In the genomic region with DNA sequence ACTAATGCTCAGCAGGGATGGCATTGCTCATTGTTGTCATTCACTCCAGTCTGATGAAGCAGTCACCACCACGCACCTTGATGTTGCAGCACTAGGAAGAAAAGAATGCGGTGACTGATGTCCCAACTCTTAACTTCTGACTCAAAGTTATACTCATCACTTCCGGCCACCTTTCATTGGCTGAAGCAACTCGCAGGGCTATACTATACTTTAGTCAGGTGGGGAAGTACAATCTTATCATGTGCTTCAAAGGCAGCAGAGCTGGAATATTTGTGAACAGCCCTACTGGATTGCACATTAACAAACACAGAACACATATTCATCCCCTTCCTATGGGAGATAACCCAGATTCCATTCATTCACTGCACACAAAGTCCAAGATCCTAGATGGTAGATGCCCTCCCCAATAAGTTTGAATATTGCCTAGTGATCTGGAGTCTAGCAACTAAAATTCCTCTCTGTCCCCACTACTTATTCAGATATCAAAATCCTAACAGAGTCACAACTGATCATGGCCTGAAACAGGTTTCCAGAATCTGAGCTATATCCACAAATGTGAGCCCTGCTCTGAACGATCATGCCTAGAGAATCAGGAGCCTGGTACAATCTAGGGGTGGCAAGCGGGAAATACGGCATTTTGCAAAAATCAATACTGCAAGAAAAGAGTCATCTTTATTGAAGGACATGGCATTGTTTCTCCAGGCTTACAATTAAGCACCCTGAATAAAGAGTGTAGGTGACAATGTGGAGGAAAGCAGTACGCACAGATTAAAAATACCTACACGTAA, we compare ENCODE assay signal across 1 cellular context.
TF ChIP-seq lines count a peak whose summit lies in the region.

No MANE protein-coding gene starts in this region.

TF ChIP-seq in HepG2, 621 proteins besides CTCF, POLR2A, EP300 and RAD21 (continued from another document and continues in another):
- no peak for TF ChIP-seq PRPF4 (IDR thresholded peaks at IDR 0.05; ENCODE audit: low read depth, low read length, poor library complexity, severe bottlenecking)
- no peak for TF ChIP-seq ZNF572 (CRISPR knock-in tag; IDR thresholded peaks at IDR 0.05)
- TF ChIP-seq AFF4 (CRISPR knock-in tag; IDR thresholded peaks at IDR 0.05), result peak; percentile 66; the same call in 1 of the 2 replicates
- TF ChIP-seq SSRP1 (CRISPR knock-in tag; IDR thresholded peaks at IDR 0.05), result no peak
- TF ChIP-seq KLF6 (CRISPR knock-in tag; IDR thresholded peaks at IDR 0.05), result no peak
- TF ChIP-seq ZNF614 (CRISPR knock-in tag; IDR thresholded peaks at IDR 0.05; ENCODE audit: borderline replicate concordance), result peak; percentile 78
- peak; percentile 89 for TF ChIP-seq MEF2D (CRISPR knock-in tag; IDR thresholded peaks at IDR 0.05)
- peak; percentile 76 for TF ChIP-seq ZNF605 (CRISPR knock-in tag; IDR thresholded peaks at IDR 0.05)
- TF ChIP-seq ZNF282 (IDR thresholded peaks at IDR 0.05; ENCODE audit: partially characterized antibody), result no peak
- TF ChIP-seq KLF9 (CRISPR knock-in tag; IDR thresholded peaks at IDR 0.05; ENCODE audit: low read depth), result no peak
- TF ChIP-seq, protein P1, sequence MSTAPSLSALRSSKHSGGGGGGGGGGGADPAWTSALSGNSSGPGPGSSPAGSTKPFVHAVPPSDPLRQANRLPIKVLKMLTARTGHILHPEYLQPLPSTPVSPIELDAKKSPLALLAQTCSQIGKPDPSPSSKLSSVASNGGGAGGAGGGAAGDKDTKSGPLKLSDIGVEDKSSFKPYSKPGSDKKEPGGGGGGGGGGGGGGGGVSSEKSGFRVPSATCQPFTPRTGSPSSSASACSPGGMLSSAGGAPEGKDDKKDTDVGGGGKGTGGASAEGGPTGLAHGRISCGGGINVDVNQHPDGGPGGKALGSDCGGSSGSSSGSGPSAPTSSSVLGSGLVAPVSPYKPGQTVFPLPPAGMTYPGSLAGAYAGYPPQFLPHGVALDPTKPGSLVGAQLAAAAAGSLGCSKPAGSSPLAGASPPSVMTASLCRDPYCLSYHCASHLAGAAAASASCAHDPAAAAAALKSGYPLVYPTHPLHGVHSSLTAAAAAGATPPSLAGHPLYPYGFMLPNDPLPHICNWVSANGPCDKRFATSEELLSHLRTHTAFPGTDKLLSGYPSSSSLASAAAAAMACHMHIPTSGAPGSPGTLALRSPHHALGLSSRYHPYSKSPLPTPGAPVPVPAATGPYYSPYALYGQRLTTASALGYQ (CRISPR knock-in tag; IDR thresholded peaks at IDR 0.05), result peak; percentile 96
- TF ChIP-seq ZSCAN25 (CRISPR knock-in tag; IDR thresholded peaks at IDR 0.05), result no peak; the same call in 1 of the 2 replicates
- no peak for TF ChIP-seq FOXA1 (IDR thresholded peaks at IDR 0.05)
- peak; percentile 80; the same call in 1 of the 2 replicates for TF ChIP-seq FOXA1 (CRISPR knock-in tag; IDR thresholded peaks at IDR 0.05)
- no peak for TF ChIP-seq NBN (conservative IDR thresholded peaks at IDR 0.05)
- TF ChIP-seq RCOR2 (CRISPR knock-in tag; IDR thresholded peaks at IDR 0.05), result peak; percentile 89
- no peak for TF ChIP-seq AGO2 (optimal IDR thresholded peaks at IDR 0.05; ENCODE audit: low read depth, low read length)
- TF ChIP-seq JDP2 (CRISPR knock-in tag; IDR thresholded peaks at IDR 0.05; ENCODE audit: borderline replicate concordance), result no peak; the same call in 1 of the 2 replicates
- TF ChIP-seq, protein P2, sequence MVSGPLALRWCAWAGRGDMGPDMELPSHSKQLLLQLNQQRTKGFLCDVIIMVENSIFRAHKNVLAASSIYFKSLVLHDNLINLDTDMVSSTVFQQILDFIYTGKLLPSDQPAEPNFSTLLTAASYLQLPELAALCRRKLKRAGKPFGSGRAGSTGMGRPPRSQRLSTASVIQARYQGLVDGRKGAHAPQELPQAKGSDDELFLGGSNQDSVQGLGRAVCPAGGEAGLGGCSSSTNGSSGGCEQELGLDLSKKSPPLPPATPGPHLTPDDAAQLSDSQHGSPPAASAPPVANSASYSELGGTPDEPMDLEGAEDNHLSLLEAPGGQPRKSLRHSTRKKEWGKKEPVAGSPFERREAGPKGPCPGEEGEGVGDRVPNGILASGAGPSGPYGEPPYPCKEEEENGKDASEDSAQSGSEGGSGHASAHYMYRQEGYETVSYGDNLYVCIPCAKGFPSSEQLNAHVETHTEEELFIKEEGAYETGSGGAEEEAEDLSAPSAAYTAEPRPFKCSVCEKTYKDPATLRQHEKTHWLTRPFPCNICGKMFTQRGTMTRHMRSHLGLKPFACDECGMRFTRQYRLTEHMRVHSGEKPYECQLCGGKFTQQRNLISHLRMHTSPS (CRISPR knock-in tag; IDR thresholded peaks at IDR 0.05; ENCODE audit: low read depth), result no peak
- TF ChIP-seq ZBTB43 (CRISPR knock-in tag; conservative IDR thresholded peaks at IDR 0.05), result peak; percentile 63; the same call in 1 of the 2 replicates
- no peak for TF ChIP-seq ZFP36L2 (CRISPR knock-in tag; IDR thresholded peaks at IDR 0.05)
- TF ChIP-seq ZBTB42 (CRISPR knock-in tag; IDR thresholded peaks at IDR 0.05), result peak; percentile 70; the same call in 1 of the 2 replicates
- TF ChIP-seq, protein P3, sequence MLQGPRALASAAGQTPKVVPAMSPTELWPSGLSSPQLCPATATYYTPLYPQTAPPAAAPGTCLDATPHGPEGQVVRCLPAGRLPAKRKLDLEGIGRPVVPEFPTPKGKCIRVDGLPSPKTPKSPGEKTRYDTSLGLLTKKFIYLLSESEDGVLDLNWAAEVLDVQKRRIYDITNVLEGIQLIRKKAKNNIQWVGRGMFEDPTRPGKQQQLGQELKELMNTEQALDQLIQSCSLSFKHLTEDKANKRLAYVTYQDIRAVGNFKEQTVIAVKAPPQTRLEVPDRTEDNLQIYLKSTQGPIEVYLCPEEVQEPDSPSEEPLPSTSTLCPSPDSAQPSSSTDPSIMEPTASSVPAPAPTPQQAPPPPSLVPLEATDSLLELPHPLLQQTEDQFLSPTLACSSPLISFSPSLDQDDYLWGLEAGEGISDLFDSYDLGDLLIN (CRISPR knock-in tag; IDR thresholded peaks at IDR 0.05; ENCODE audit: borderline replicate concordance), result no peak
- no peak for TF ChIP-seq E2F1 (CRISPR knock-in tag; IDR thresholded peaks at IDR 0.05)
- TF ChIP-seq ZNF737 (CRISPR knock-in tag; IDR thresholded peaks at IDR 0.05; ENCODE audit: borderline replicate concordance), result no peak
- TF ChIP-seq ZNF530 (CRISPR knock-in tag; IDR thresholded peaks at IDR 0.05; ENCODE audit: low read depth), result no peak
- peak; percentile 73 for TF ChIP-seq FOXK2 (IDR thresholded peaks at IDR 0.05)
- TF ChIP-seq, protein P4, sequence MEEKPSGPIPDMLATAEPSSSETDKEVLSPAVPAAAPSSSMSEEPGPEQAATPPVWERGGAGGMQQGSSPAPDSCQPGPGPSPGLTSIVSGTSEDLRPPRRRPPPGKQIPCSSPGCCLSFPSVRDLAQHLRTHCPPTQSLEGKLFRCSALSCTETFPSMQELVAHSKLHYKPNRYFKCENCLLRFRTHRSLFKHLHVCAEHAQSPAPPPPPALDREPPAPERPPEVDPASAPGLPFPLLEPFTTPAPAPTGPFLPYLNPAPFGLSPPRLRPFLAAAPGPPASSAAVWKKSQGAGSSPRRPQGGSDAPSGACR (CRISPR knock-in tag; IDR thresholded peaks at IDR 0.05), result 0 out of 2 replicates have a peak, but pooled peaks have one; percentile 60
- 0 out of 2 replicates have a peak, but pooled peaks have one; percentile 29 for TF ChIP-seq ZNF552 (CRISPR knock-in tag; IDR thresholded peaks at IDR 0.05; ENCODE audit: borderline replicate concordance)
- TF ChIP-seq ZNF891 (CRISPR knock-in tag; IDR thresholded peaks at IDR 0.05), result no peak
- TF ChIP-seq ZNF331 (CRISPR knock-in tag; IDR thresholded peaks at IDR 0.05), result peak; percentile 94
- no peak for TF ChIP-seq HMGA1 (CRISPR knock-in tag; conservative IDR thresholded peaks at IDR 0.05)
- TF ChIP-seq GATA4 (IDR thresholded peaks at IDR 0.05; ENCODE audit: borderline replicate concordance, low read depth), result peak; percentile 97
- TF ChIP-seq NAIF1 (CRISPR knock-in tag; IDR thresholded peaks at IDR 0.05; ENCODE audit: borderline replicate concordance), result no peak
- no peak for TF ChIP-seq ZNF558 (CRISPR knock-in tag; IDR thresholded peaks at IDR 0.05; ENCODE audit: borderline replicate concordance)
- TF ChIP-seq ZNF792 (CRISPR knock-in tag; IDR thresholded peaks at IDR 0.05), result no peak; the same call in 1 of the 2 replicates
- no peak for TF ChIP-seq NR1H2 (CRISPR knock-in tag; IDR thresholded peaks at IDR 0.05; ENCODE audit: borderline replicate concordance, low read depth)
- peak; percentile 95 for TF ChIP-seq HNF1B (CRISPR knock-in tag; IDR thresholded peaks at IDR 0.05)
- TF ChIP-seq MAF1 (CRISPR knock-in tag; IDR thresholded peaks at IDR 0.05; ENCODE audit: borderline replicate concordance), result no peak
- TF ChIP-seq, protein P5, sequence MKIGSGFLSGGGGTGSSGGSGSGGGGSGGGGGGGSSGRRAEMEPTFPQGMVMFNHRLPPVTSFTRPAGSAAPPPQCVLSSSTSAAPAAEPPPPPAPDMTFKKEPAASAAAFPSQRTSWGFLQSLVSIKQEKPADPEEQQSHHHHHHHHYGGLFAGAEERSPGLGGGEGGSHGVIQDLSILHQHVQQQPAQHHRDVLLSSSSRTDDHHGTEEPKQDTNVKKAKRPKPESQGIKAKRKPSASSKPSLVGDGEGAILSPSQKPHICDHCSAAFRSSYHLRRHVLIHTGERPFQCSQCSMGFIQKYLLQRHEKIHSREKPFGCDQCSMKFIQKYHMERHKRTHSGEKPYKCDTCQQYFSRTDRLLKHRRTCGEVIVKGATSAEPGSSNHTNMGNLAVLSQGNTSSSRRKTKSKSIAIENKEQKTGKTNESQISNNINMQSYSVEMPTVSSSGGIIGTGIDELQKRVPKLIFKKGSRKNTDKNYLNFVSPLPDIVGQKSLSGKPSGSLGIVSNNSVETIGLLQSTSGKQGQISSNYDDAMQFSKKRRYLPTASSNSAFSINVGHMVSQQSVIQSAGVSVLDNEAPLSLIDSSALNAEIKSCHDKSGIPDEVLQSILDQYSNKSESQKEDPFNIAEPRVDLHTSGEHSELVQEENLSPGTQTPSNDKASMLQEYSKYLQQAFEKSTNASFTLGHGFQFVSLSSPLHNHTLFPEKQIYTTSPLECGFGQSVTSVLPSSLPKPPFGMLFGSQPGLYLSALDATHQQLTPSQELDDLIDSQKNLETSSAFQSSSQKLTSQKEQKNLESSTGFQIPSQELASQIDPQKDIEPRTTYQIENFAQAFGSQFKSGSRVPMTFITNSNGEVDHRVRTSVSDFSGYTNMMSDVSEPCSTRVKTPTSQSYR (CRISPR knock-in tag; IDR thresholded peaks at IDR 0.05; ENCODE audit: borderline replicate concordance), result no peak; the same call in 1 of the 2 replicates
- TF ChIP-seq BCL6 (CRISPR knock-in tag; IDR thresholded peaks at IDR 0.05), result peak; percentile 89
- peak; percentile 87 for TF ChIP-seq ZNF780A (CRISPR knock-in tag; IDR thresholded peaks at IDR 0.05)
